In genomic region chr1:16114527-16115467, GRCh38 we compare ENCODE assay signal across 24 cellular contexts. TPM values are rescaled to one million over a fixed set of nuclear protein-coding genes. Genes with fewer than 3 reads are reported as not detected.
DNase-seq lines count a peak whose midpoint lies in the region; ATAC-seq, FAIRE-seq and TF ChIP-seq lines count a peak whose summit lies in the region.
"Had no signal": no experiment of that assay in that cellular context is flagged by ENCODE, and none has a peak within 500 bp of the region (broad histone marks: within the 10 kb centered on the region; RNA-seq: fewer than 3 reads in every experiment).

No MANE protein-coding gene starts in this region.

- H3K4me1 Mint-ChIP-seq in mesothelial cell of epicardium, result peaks cover 59% of the 10 kb centered on the region
- H3K4me1 Mint-ChIP-seq: activated CD4-positive, alpha-beta memory T cell treated with anti-CD3 and anti-CD28 coated beads, Interleukin-2, amount 10 ng/mL, durations not matched to agents 7 days and 5 days; activated T-helper 17 cell treated with anti-CD3 and anti-CD28 coated beads, Interleukin-2, amount 50 U/mL, for 72 hours had no signal

- no peaks in the 10 kb centered on the region for H3K36me3 Mint-ChIP-seq in mesothelial cell of epicardium
- H3K36me3 Mint-ChIP-seq: immature natural killer cell had no signal

- no peaks in the 10 kb centered on the region for H3K9me1 ChIP-seq in K562 (ENCODE audit: control insufficient read depth, insufficient read depth, low read length)

- POLR2A ChIA-PET in K562 (lab: Yijun Ruan, JAX), result interaction anchor here (0.7 kb wide), 1 partner anchor 12 kb away, joined by 3 read pairs; no protein-coding TSS in a partner anchor

- no peak for TF ChIP-seq EP300 in K562 (IDR thresholded peaks at IDR 0.05; ENCODE audit: low read length)

- H3K27me3 ChIP-seq in HUES6 (ENCODE audit: control insufficient read depth, insufficient read depth, low read length) (no peaks in the 10 kb centered on the region), K562 (ENCODE audit: control insufficient read depth in 2 of 2, insufficient read depth in 2 of 2, low read length in 2 of 2) (no peaks in the 10 kb centered on the region), aorta (ENCODE audit: control insufficient read depth in 1 of 2, insufficient read depth in 2 of 2, low read length in 1 of 2) (no peaks in the 10 kb centered on the region)
- H3K27me3 ChIP-seq: breast epithelium, neutrophil, tibial artery had no signal

- DNase-seq in K562 (ENCODE audit: extremely low read depth in 1 of 4, low spot score in 3 of 4) (no peak), mesothelial cell of epicardium (ENCODE audit: low spot score in 2 of 2, unreplicated experiment in 2 of 2) (no peak), aorta (peak; percentile 44 to 70), NCI-H1436 (lab: John Stamatoyannopoulos, UW) (no peak), posterior vena cava (ENCODE audit: low spot score) (no peak)
- DNase-seq: activated CD4-positive, alpha-beta memory T cell treated with anti-CD3 and anti-CD28 coated beads, Interleukin-2, amount 10 ng/mL, durations not matched to agents 7 days and 5 days; activated naive CD4-positive, alpha-beta T cell treated with anti-CD3 and anti-CD28 coated beads, Interleukin-2, amount 50 U/mL, for 16 hours; DMS79 treated with DMSO at 0.1 percent for 48 hours; GDM1; GM23248; hippocampal formation; immature natural killer cell; SIG-M5; stimulated activated CD4-positive, alpha-beta T cell treated with anti-CD3 and anti-CD28 coated beads, Interleukin-4, amount 100 ng/mL, for 24 hours; tibial artery had no signal

- H3K4me3 ChIP-seq in HUES6 (ENCODE audit: low read depth, low read length), result 0 out of 2 replicates have a peak overlapping the region, but pooled peaks have one; percentile 15
- H3K4me3 ChIP-seq in K562, result no peak overlapping the region
- no peak overlapping the region for H3K4me3 ChIP-seq in aorta (ENCODE audit: low read length in 2 of 2)
- H3K4me3 ChIP-seq: BLaER1 treated with 17β-estradiol and CSF1 and Interleukin-3, amounts not matched to agents 10 nM and 100 nM; breast epithelium; GM23248; prostate gland; tibial artery had no signal

- CTCF ChIA-PET in K562 (lab: Yijun Ruan, JAX; ENCODE audit: low intra/inter-chr PET ratio), result no interaction called here

- H3K9me3 Mint-ChIP-seq in mesothelial cell of epicardium, result no peaks in the 10 kb centered on the region
- H3K9me3 Mint-ChIP-seq: activated CD4-positive, alpha-beta memory T cell treated with anti-CD3 and anti-CD28 coated beads, Interleukin-2, amount 10 ng/mL, durations not matched to agents 7 days and 5 days; activated T-helper 17 cell treated with anti-CD3 and anti-CD28 coated beads, Interleukin-2, amount 50 U/mL, for 72 hours; T-helper 2 cell treated with Interferon-gamma antibody and Interleukin-4, amounts not matched to agents 5 μg/mL and 100 μg/mL, for 36 hours had no signal

- in situ Hi-C loops in K562 (cut with MboI), result no loop called here

- TF ChIP-seq RAD21 in K562 (CRISPR knock-in tag; conservative IDR thresholded peaks at IDR 0.05 in 1 of 2, IDR thresholded peaks at IDR 0.05 in 1 of 2), result no peak

- no peak for TF ChIP-seq CTCF in K562 (IDR thresholded peaks at IDR 0.05 in 2 of 3, conservative IDR thresholded peaks at IDR 0.05 in 1 of 3; ENCODE audit: insufficient read depth in 2 of 3, low read depth in 1 of 3, low read length in 3 of 3)
- no peak for TF ChIP-seq CTCF in mesothelial cell of epicardium (IDR thresholded peaks at IDR 0.05; ENCODE audit: unreplicated experiment)

- FAIRE-seq in K562 (lab: Jason Lieb, UNC), result no peak
- FAIRE-seq: RCC 7860 had no signal

- H3K9ac ChIP-seq in HUES6 (ENCODE audit: low read length) (peak overlapping the region; percentile 78), K562 (ENCODE audit: insufficient read depth in 1 of 2, low read depth in 2 of 2, low read length in 2 of 2) (peak overlapping the region in 1 of 2 experiments; percentile 34; a peak in 2 of 4 replicates)
- H3K9ac ChIP-seq: BLaER1 treated with 17β-estradiol and CSF1 and Interleukin-3, amounts not matched to agents 10 nM and 100 nM; GM23248 had no signal

- H3K36me3 ChIP-seq in HUES6 (ENCODE audit: control insufficient read depth, insufficient read depth, low read length) (no peaks in the 10 kb centered on the region), K562 (ENCODE audit: control insufficient read depth, insufficient read depth, low read length) (no peaks in the 10 kb centered on the region), aorta (ENCODE audit: control insufficient read depth in 1 of 2, insufficient read depth in 2 of 2, low read length in 1 of 2) (no peaks in the 10 kb centered on the region)
- H3K36me3 ChIP-seq: BLaER1 treated with 17β-estradiol and CSF1 and Interleukin-3, amounts not matched to agents 10 nM and 100 nM; breast epithelium; neutrophil; prostate gland; tibial artery had no signal

- no peaks in the 10 kb centered on the region for H3K27me3 Mint-ChIP-seq in mesothelial cell of epicardium (ENCODE audit: low read depth)

- H3K4me2 ChIP-seq in K562 (ENCODE audit: insufficient read depth, low read length), result no peak overlapping the region
- H3K4me2 ChIP-seq: BLaER1 treated with 17β-estradiol and CSF1 and Interleukin-3, amounts not matched to agents 10 nM and 100 nM had no signal

- no TSS peak for BruUV-seq in K562 (replicated peaks; lab: Mats Ljungman, UMichigan)

- H3K79me2 ChIP-seq in K562 (ENCODE audit: control insufficient read depth, insufficient read depth, low read length), result no peaks in the 10 kb centered on the region

- H3K4me3 Mint-ChIP-seq in mesothelial cell of epicardium, result no peak overlapping the region
- H3K4me3 Mint-ChIP-seq: activated CD4-positive, alpha-beta memory T cell treated with anti-CD3 and anti-CD28 coated beads, Interleukin-2, amount 10 ng/mL, durations not matched to agents 7 days and 5 days; activated T-helper 17 cell treated with anti-CD3 and anti-CD28 coated beads, Interleukin-2, amount 50 U/mL, for 72 hours; immature natural killer cell; T-helper 2 cell treated with Interferon-gamma antibody and Interleukin-4, amounts not matched to agents 5 μg/mL and 100 μg/mL, for 36 hours had no signal

- peak overlapping the region; percentile 91 for H3K27ac ChIP-seq in HUES6 (ENCODE audit: low read depth, low read length)
- no peak overlapping the region for H3K27ac ChIP-seq in K562 (ENCODE audit: extremely low read depth, low read depth, low read length)
- no peak overlapping the region for H3K27ac ChIP-seq in aorta (ENCODE audit: low read depth in 1 of 2, low read length in 2 of 2)
- H3K27ac ChIP-seq: BLaER1 treated with 17β-estradiol and CSF1 and Interleukin-3, amounts not matched to agents 10 nM and 100 nM; breast epithelium; GM23248; neutrophil; prostate gland; tibial artery had no signal

- no peak overlapping the region for H2AFZ ChIP-seq in K562 (ENCODE audit: low read depth, low read length)
- H2AFZ ChIP-seq: GM23248 had no signal

- H3K27ac Mint-ChIP-seq in mesothelial cell of epicardium, result peak overlapping the region; percentile 75
- H3K27ac Mint-ChIP-seq: activated CD4-positive, alpha-beta memory T cell treated with anti-CD3 and anti-CD28 coated beads, Interleukin-2, amount 10 ng/mL, durations not matched to agents 7 days and 5 days; activated T-helper 17 cell treated with anti-CD3 and anti-CD28 coated beads, Interleukin-2, amount 50 U/mL, for 72 hours; T-helper 2 cell treated with Interferon-gamma antibody and Interleukin-4, amounts not matched to agents 5 μg/mL and 100 μg/mL, for 36 hours had no signal

- 65% methylated on average over 23 of the region's 23 CpGs for WGBS in K562 (ENCODE audit: insufficient coverage, low coverage, missing lambda C conversion rate)
- WGBS in aorta, 2 donors, result 86 to 90% methylated on average over 23 of the region's 23 CpGs

- peaks cover 68% of the 10 kb centered on the region for H3K4me1 ChIP-seq in HUES6 (ENCODE audit: control insufficient read depth, insufficient read depth, low read length)
- peaks cover 0 to 45% of the 10 kb centered on the region in 2 experiments; a peak in 3 of 5 replicates for H3K4me1 ChIP-seq in K562 (replicated peaks in 1 of 2; ENCODE audit: control insufficient read depth in 2 of 2, insufficient read depth in 2 of 2, low read length in 2 of 2)
- no peaks in the 10 kb centered on the region for H3K4me1 ChIP-seq in aorta (ENCODE audit: control insufficient read depth in 1 of 2, insufficient read depth in 2 of 2, low read length in 2 of 2)
- H3K4me1 ChIP-seq: breast epithelium, prostate gland had no signal

- no peak for ATAC-seq in K562
- no peak for ATAC-seq in aorta (ENCODE audit: low FRiP score)
- no peak for ATAC-seq in HG03108 (IDR thresholded peaks at IDR 0.05; ENCODE audit: unreplicated experiment)
- ATAC-seq: activated T-helper 17 cell treated with anti-CD3 and anti-CD28 coated beads, Interleukin-2, amount 50 U/mL, for 72 hours had no signal

- TF ChIP-seq POLR2A in K562 (conservative IDR thresholded peaks at IDR 0.05), result no peak

- intact Hi-C loops in K562 (cut with micrococcal nuclease) (no loop called here), aorta (cut with DNase I) (no loop called here), posterior vena cava (cut with DNase I) (no loop called here)

- no peaks in the 10 kb centered on the region; the same call in 1 of the 2 replicates for H4K20me1 ChIP-seq in K562 (replicated peaks; ENCODE audit: control insufficient read depth, insufficient read depth, low read length)

- H3K9me3 ChIP-seq in HUES6 (ENCODE audit: control insufficient read depth, insufficient read depth, low read depth, low read length), result no peaks in the 10 kb centered on the region
- no peaks in the 10 kb centered on the region for H3K9me3 ChIP-seq in K562 (replicated peaks; ENCODE audit: control insufficient read depth, insufficient read depth, low read depth, low read length)
- H3K9me3 ChIP-seq in aorta (ENCODE audit: control insufficient read depth, low read length), result no peaks in the 10 kb centered on the region
- H3K9me3 ChIP-seq: breast epithelium, neutrophil, prostate gland, tibial artery had no signal

RNA-seq across cellular contexts. Expression of gene EPHA2, which starts 41.1 kb away (rescaled TPM):
- total RNA-seq in K562 (2011; cell fraction: chromatin; rRNA removed; ENCODE audit: low replicate concordance), result 0.55 and 1.5 TPM in 2 replicates
- 0.79 and 1.2 TPM in 2 replicates for total RNA-seq in K562 (2011; cell fraction: nucleolus; rRNA removed)
- 0.15 and 0.23 TPM in 2 replicates for total RNA-seq in K562 (2011; cell fraction: nucleoplasm; rRNA removed)
- total RNA-seq in K562 (2014; rRNA removed) (not detected in 2 replicates), K562 (2014; rRNA removed; fragmentation: Illumina TruSeq; extraction: Trizol) (0.04 and 0.06 TPM in 2 replicates), K562 (2015; rRNA removed; fragmentation: Illumina TruSeq; extraction: Trizol) (not detected in 2 replicates), K562 (2021) (0.36 and 0.40 TPM in 2 replicates), mesothelial cell of epicardium (71.8 to 76.3 TPM (median 75.0 TPM) in 3 replicates), aorta (10 to 100 TPM; 25.2 to 25.9 TPM), posterior vena cava (10 to 100 TPM in 1 of 2 donors, 1 to 10 TPM in 1; 7.8 to 15.4 TPM)
- polyA plus RNA-seq in K562 (2011; rRNA removed) (0.16 and 0.17 TPM in 2 replicates), K562 (2014; fragmentation: Illumina TruSeq; extraction: Trizol) (0.07 and 0.12 TPM in 2 replicates), K562 (2014; fragmentation: Nextera tagmentation; extraction: Ambion mirVana) (not detected), K562 (2014; rRNA removed) (0.05 TPM in 2 replicates), aorta (1 to 10 TPM; 5.4 to 6.3 TPM)
- 0.09 and 0.70 TPM in 2 replicates for polyA plus RNA-seq in K562 (2011; cell fraction: cytosol; rRNA removed)
- 0.24 and 0.92 TPM in 2 replicates for polyA plus RNA-seq in K562 (2011; cell fraction: nucleus; rRNA removed)
- polyA plus RNA-seq in K562 (2012), result 0.07 and 0.09 TPM in 2 replicates
- polyA minus RNA-seq in K562 (2011; rRNA and poly(A)+ RNA removed), result 0.15 and 0.28 TPM in 2 replicates
- 1.7 and 2.2 TPM in 2 replicates for polyA minus RNA-seq in K562 (2011; cell fraction: cytosol; rRNA and poly(A)+ RNA removed)
- 0.33 and 0.81 TPM in 2 replicates for polyA minus RNA-seq in K562 (2011; cell fraction: nucleus; rRNA and poly(A)+ RNA removed)
- total RNA-seq: activated CD4-positive, alpha-beta memory T cell treated with anti-CD3 and anti-CD28 coated beads, Interleukin-2, amount 10 ng/mL, durations not matched to agents 7 days and 5 days had no signal
- polyA plus RNA-seq: immature natural killer cell had no signal

RNA-seq across cellular contexts. Expression of gene FAM131C, which starts 41.3 kb away (rescaled TPM):
- 0.23 TPM in 1 of 2 replicates, not detected in the other for total RNA-seq in K562 (2011; cell fraction: chromatin; rRNA removed; ENCODE audit: low replicate concordance)
- not detected in 2 replicates for total RNA-seq in K562 (2011; cell fraction: nucleolus; rRNA removed)
- total RNA-seq in K562 (2011; cell fraction: nucleoplasm; rRNA removed), result not detected in 2 replicates
- total RNA-seq in K562 (2014; rRNA removed) (not detected in 2 replicates), K562 (2014; rRNA removed; fragmentation: Illumina TruSeq; extraction: Trizol) (not detected in 2 replicates), K562 (2015; rRNA removed; fragmentation: Illumina TruSeq; extraction: Trizol) (not detected in 2 replicates), K562 (2021) (0.16 and 0.18 TPM in 2 replicates), mesothelial cell of epicardium (1.6 to 1.9 TPM (median 1.7 TPM) in 3 replicates), aorta (under 1 TPM in 1 of 2 donors, not detected in 1; 0.26 TPM), posterior vena cava (1 to 10 TPM in 1 of 2 donors, under 1 TPM in 1; 0.88 to 1.2 TPM)
- polyA plus RNA-seq in K562 (2011; rRNA removed) (0.10 and 0.12 TPM in 2 replicates), K562 (2014; fragmentation: Illumina TruSeq; extraction: Trizol) (0.11 TPM in 1 of 2 replicates, not detected in the other), K562 (2014; fragmentation: Nextera tagmentation; extraction: Ambion mirVana) (not detected), K562 (2014; rRNA removed) (0.29 TPM in 1 of 2 replicates, not detected in the other), aorta (under 1 TPM in 1 of 2 donors, not detected in 1; 0.67 TPM)
- polyA plus RNA-seq in K562 (2011; cell fraction: cytosol; rRNA removed), result 0.18 and 0.64 TPM in 2 replicates
- polyA plus RNA-seq in K562 (2011; cell fraction: nucleus; rRNA removed), result 0.17 and 0.18 TPM in 2 replicates
- 0.07 and 0.32 TPM in 2 replicates for polyA plus RNA-seq in K562 (2012)
- not detected in 2 replicates for polyA minus RNA-seq in K562 (2011; rRNA and poly(A)+ RNA removed)
- polyA minus RNA-seq in K562 (2011; cell fraction: cytosol; rRNA and poly(A)+ RNA removed), result 0.86 TPM in 1 of 2 replicates, not detected in the other
- 0.13 TPM in 1 of 2 replicates, not detected in the other for polyA minus RNA-seq in K562 (2011; cell fraction: nucleus; rRNA and poly(A)+ RNA removed)
- total RNA-seq: breast epithelium, prostate gland had no signal
- polyA plus RNA-seq: immature natural killer cell had no signal

Comparison
In these comparisons a context has a peak if more than half of its experiments do, and no peak if none do; other contexts are left out.
1. DNase-seq: peak in aorta (2 of 2); none in K562 (0 of 4), mesothelial cell of epicardium (0 of 2), NCI-H1436 (single experiment) and posterior vena cava (single experiment).